ENCODE assay signal across 18 cellular contexts in the genomic region with DNA sequence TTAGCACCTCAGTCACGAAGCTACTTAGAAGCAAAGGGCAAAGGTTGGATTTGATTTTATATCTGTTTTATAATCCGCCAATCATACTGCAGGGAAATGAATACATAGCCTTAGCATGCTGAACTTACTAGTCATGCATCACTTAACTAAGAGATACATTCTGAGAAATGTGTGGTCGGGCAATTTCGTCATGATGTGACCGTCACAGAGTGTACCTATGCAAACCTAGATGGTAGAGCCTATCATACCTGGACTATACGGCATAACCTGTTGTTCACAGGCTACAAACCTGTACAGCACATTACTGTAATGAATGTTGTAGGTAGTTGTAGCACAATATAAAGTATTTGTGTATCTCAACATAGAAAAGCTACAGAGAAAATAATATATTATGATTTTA.
"Had no signal": no experiment of that assay in that cellular context is flagged by ENCODE, and none has a peak within 500 bp of the region (broad histone marks: within the 10 kb centered on the region; RNA-seq: fewer than 3 reads in every experiment).

No MANE protein-coding gene starts in this region.

- FAIRE-seq: keratinocyte had no signal

- H3K4me3 ChIP-seq: dorsolateral prefrontal cortex, gastroesophageal sphincter, left lung, lower lobe of right lung, spleen, thoracic aorta, transverse colon had no signal

- DNase-seq: cortex of kidney; dorsolateral prefrontal cortex; effector CD8-positive, alpha-beta T cell; glutamatergic neuron; immature natural killer cell; left lung; lower lobe of right lung; natural killer cell; spleen; stimulated activated CD4-positive, alpha-beta T cell treated with anti-CD3 and anti-CD28 coated beads, Interleukin-15, amount 100 ng/mL, for 24 hours; stimulated activated CD4-positive, alpha-beta T cell treated with anti-CD3 and anti-CD28 coated beads, Interleukin-1b, Interleukin-23, amount 100 ng/mL, for 48 hours; stimulated activated CD4-positive, alpha-beta T cell treated with anti-CD3 and anti-CD28 coated beads, Interleukin-4, amount 100 ng/mL, for 24 hours; stimulated activated naive B cell treated with anti-CD40 and anti-IgM and Interleukin-4, amounts not matched to agents 10 μg/mL and 1 μg/mL and 100 μg/mL, for 72 hours; stimulated activated naive CD8-positive, alpha-beta T cell treated with anti-CD3 and anti-CD28 coated beads, Interleukin-15, amount 100 ng/mL, for 72 hours; transverse colon had no signal
